Comparison of ENCODE assay signal across 1 cellular context in genomic region chr1:92749024-92749634, GRCh38.
TF ChIP-seq lines count a peak whose summit lies in the region.

No MANE protein-coding gene starts in this region.

TF ChIP-seq in H1, 55 proteins besides CTCF, POLR2A, EP300 and RAD21 (continued from another document):
- TF ChIP-seq USF2 (IDR thresholded peaks at IDR 0.05; ENCODE audit: low read length), result no peak
- TF ChIP-seq RFX5 (IDR thresholded peaks at IDR 0.05; ENCODE audit: borderline replicate concordance, low read depth, low read length), result no peak
- TF ChIP-seq BCL11A (IDR thresholded peaks at IDR 0.05; ENCODE audit: low read depth in 2 of 2, low read length in 2 of 2), result no peak
- no peak for TF ChIP-seq CTBP2 (IDR thresholded peaks at IDR 0.05; ENCODE audit: borderline replicate concordance, insufficient read depth, insufficient read length, low read length)
